10 cellular contexts compared by ENCODE assay signal in genomic region chr16:65975049-65975708, GRCh38.
DNase-seq lines count a peak whose midpoint lies in the region; ATAC-seq and TF ChIP-seq lines count a peak whose summit lies in the region.
"Had no signal": no experiment of that assay in that cellular context is flagged by ENCODE, and none has a peak within 500 bp of the region (broad histone marks: within the 10 kb centered on the region; RNA-seq: fewer than 3 reads in every experiment).

No MANE protein-coding gene starts in this region.

- TF ChIP-seq POLR2A in HCT116 (IDR thresholded peaks at IDR 0.05; ENCODE audit: borderline replicate concordance, extremely low read depth, insufficient read depth, insufficient read length) (no peak), prostate gland (IDR thresholded peaks at IDR 0.05) (no peak)

- H3K4me3 ChIP-seq in AG10803 (ENCODE audit: low read length) (no peak overlapping the region), HCT116 (replicated peaks in 1 of 2; ENCODE audit: low read depth in 1 of 2, low read length in 2 of 2) (no peak overlapping the region), prostate gland (no peak overlapping the region)

- no peak overlapping the region for H3K9ac ChIP-seq in HCT116 (ENCODE audit: low read length)

- RAD21 ChIA-PET in HCT116 (lab: Charles Lee; ENCODE audit: low non-redundant PET in 1 of 2, low total read pairs in 2 of 2, uncharacterized antibody in 2 of 2, unreplicated experiment in 2 of 2): no interaction called here

- peak overlapping the region; percentile 81 for H2AFZ ChIP-seq in HCT116 (ENCODE audit: low read depth, low read length, poor library complexity, severe bottlenecking)

- no peaks in the 10 kb centered on the region for H3K36me3 Mint-ChIP-seq in Calu3 (ENCODE audit: insufficient read depth, unreplicated experiment)

- H3K9me3 Mint-ChIP-seq in Calu3 (ENCODE audit: low read depth, unreplicated experiment): peaks cover 4% of the 10 kb centered on the region

- no peaks in the 10 kb centered on the region for H3K4me1 Mint-ChIP-seq in Calu3 (ENCODE audit: low read depth, unreplicated experiment)

- H3K79me2 ChIP-seq in HCT116 (ENCODE audit: insufficient read depth, low read length): no peaks in the 10 kb centered on the region

- TF ChIP-seq CTCF in AG10803 (conservative IDR thresholded peaks at IDR 0.05; ENCODE audit: low read length) (no peak), HCT116 (IDR thresholded peaks at IDR 0.05 in 2 of 3, conservative IDR thresholded peaks at IDR 0.05 in 1 of 3; ENCODE audit: borderline replicate concordance in 1 of 3, insufficient read depth in 1 of 3, low read depth in 2 of 3, low read length in 2 of 3) (no peak), Calu3 (IDR thresholded peaks at IDR 0.05; ENCODE audit: unreplicated experiment) (no peak), prostate gland (IDR thresholded peaks at IDR 0.05) (no peak)

- H3K27ac Mint-ChIP-seq in Calu3 (ENCODE audit: unreplicated experiment): no peak overlapping the region

- no peak overlapping the region for H3K4me3 Mint-ChIP-seq in Calu3 (ENCODE audit: low read depth, unreplicated experiment)

- H4K20me1 ChIP-seq in HCT116 (ENCODE audit: insufficient read depth): no peaks in the 10 kb centered on the region

- DNase-seq in AG10803 (ENCODE audit: low read depth) (peak; percentile 67), HCT116 (ENCODE audit: low read depth, low spot score) (peak; percentile 16), SW480 (ENCODE audit: low spot score) (peak; percentile 28), fibroblast of the conjunctiva (ENCODE audit: low read depth) (peak; percentile 42), NCI-H2196 treated with DMSO at 0.1 percent for 48 hours (lab: John Stamatoyannopoulos, UW; ENCODE audit: unreplicated experiment) (no peak), Calu3 (no peak), prostate gland (ENCODE audit: low spot score) (no peak)
- DNase-seq: left colon, NCI-H510A had no signal

- intact Hi-C loops in HCT116 (cut with micrococcal nuclease): no loop called here
- intact Hi-C loops in Calu3 (cut with micrococcal nuclease; ENCODE audit: unreplicated experiment): no loop called here
- intact Hi-C loops in prostate gland (cut with DNase I): no loop called here

- POLR2A ChIA-PET in HCT116 (lab: Charles Lee): no interaction called here

- CTCF ChIA-PET in HCT116 (lab: Charles Lee) (no interaction called here), Calu3 (lab: Charles Lee) (no interaction called here)

- H3K9me3 ChIP-seq in HCT116 (ENCODE audit: control insufficient read depth in 1 of 2, insufficient read depth in 1 of 2, low read depth in 1 of 2, low read length in 2 of 2): no peaks in the 10 kb centered on the region
- H3K9me3 ChIP-seq in prostate gland: no peaks in the 10 kb centered on the region

- no peak for TF ChIP-seq RAD21 in HCT116 (IDR thresholded peaks at IDR 0.05; ENCODE audit: low read depth)

- ATAC-seq in HCT116 (peak; percentile 69), GM18861 (IDR thresholded peaks at IDR 0.05; ENCODE audit: unreplicated experiment) (no peak)
- ATAC-seq: left colon had no signal

- H3K4me1 ChIP-seq in HCT116 (ENCODE audit: control insufficient read depth in 1 of 2, insufficient read depth in 2 of 2, low read length in 2 of 2) (peaks cover 0 to 10% of the 10 kb centered on the region in 2 experiments; a peak in 2 of 4 replicates), prostate gland (replicated peaks) (no peaks in the 10 kb centered on the region)

- H3K27ac ChIP-seq in HCT116 (ENCODE audit: low read depth, low read length) (no peak overlapping the region), prostate gland (no peak overlapping the region)

- H3K4me2 ChIP-seq in HCT116 (ENCODE audit: low read length): peak overlapping the region; percentile 44

- H3K9me2 ChIP-seq in HCT116 (ENCODE audit: insufficient read depth): no peaks in the 10 kb centered on the region

- no TSS peak for BruUV-seq in HCT116 (replicated peaks; lab: Mats Ljungman, UMichigan)
- BruUV-seq in Calu3 (replicated peaks; lab: Mats Ljungman, UMichigan): no TSS peak

- H3K36me3 ChIP-seq in HCT116 (ENCODE audit: control insufficient read depth in 1 of 2, insufficient read depth in 2 of 2, low read length in 2 of 2): no peaks in the 10 kb centered on the region
- H3K36me3 ChIP-seq in prostate gland: no peaks in the 10 kb centered on the region

- H3K27me3 ChIP-seq in HCT116 (ENCODE audit: insufficient read depth, low read length) (no peaks in the 10 kb centered on the region), prostate gland (replicated peaks; ENCODE audit: insufficient read depth) (no peaks in the 10 kb centered on the region)

- 86% methylated on average over 7 of the region's 7 CpGs for WGBS in prostate gland

- no peaks in the 10 kb centered on the region for H3K27me3 Mint-ChIP-seq in Calu3 (ENCODE audit: unreplicated experiment)

TF ChIP-seq in HCT116, 20 proteins besides CTCF, POLR2A, EP300 and RAD21:
- TF ChIP-seq FOSL1 (IDR thresholded peaks at IDR 0.05; ENCODE audit: low read depth) (peak; percentile 65), YY1 (IDR thresholded peaks at IDR 0.05; ENCODE audit: extremely low read depth, insufficient replicate concordance, low read depth, low read length) (no peak), POLR2AphosphoS5 (IDR thresholded peaks at IDR 0.05; ENCODE audit: low read depth, low read length) (no peak), MAX (IDR thresholded peaks at IDR 0.05) (0 out of 2 replicates have a peak, but pooled peaks have one; percentile 11), EZH2 (IDR thresholded peaks at IDR 0.05) (no peak), ZFX (IDR thresholded peaks at IDR 0.05) (no peak), CBX3 (IDR thresholded peaks at IDR 0.05; ENCODE audit: low read depth) (no peak), EGR1 (IDR thresholded peaks at IDR 0.05; ENCODE audit: low read depth) (no peak), SIN3A (IDR thresholded peaks at IDR 0.05; ENCODE audit: low read depth) (no peak), ZBTB33 (IDR thresholded peaks at IDR 0.05; ENCODE audit: extremely low read depth, insufficient replicate concordance, low read length) (no peak), SP1 (IDR thresholded peaks at IDR 0.05; ENCODE audit: low read depth) (peak; percentile 24; the same call in 1 of the 2 replicates), ZNF274 (IDR thresholded peaks at IDR 0.05; ENCODE audit: low read depth, low read length) (no peak), REST (IDR thresholded peaks at IDR 0.05; ENCODE audit: low read depth) (no peak), JUND (IDR thresholded peaks at IDR 0.05) (peak; percentile 18; the same call in 1 of the 2 replicates)

Comparison
In these comparisons a context has a peak if more than half of its experiments do, and no peak if none do; other contexts are left out.
1. DNase-seq: peak in AG10803 (single experiment), HCT116 (single experiment), SW480 (single experiment) and fibroblast of the conjunctiva (single experiment); none in NCI-H2196 treated with DMSO at 0.1 percent for 48 hours (single experiment), Calu3 (single experiment) and prostate gland (single experiment).